Comparison of ENCODE assay signal across 2 cellular contexts in genomic region chr1:53260631-53261247, GRCh38.
TF ChIP-seq lines count a peak whose summit lies in the region.

No MANE protein-coding gene starts in this region.

TF ChIP-seq in HepG2, 621 proteins besides CTCF, POLR2A, EP300 and RAD21:
- TF ChIP-seq KDM2A (CRISPR knock-in tag; IDR thresholded peaks at IDR 0.05; ENCODE audit: borderline replicate concordance, low read depth) (no peak), MAFF (IDR thresholded peaks at IDR 0.05; ENCODE audit: low read depth, low read length) (peak; percentile 27; the same call in 1 of the 2 replicates), MEF2D (CRISPR knock-in tag; IDR thresholded peaks at IDR 0.05) (no peak), PRDM4 (CRISPR knock-in tag; IDR thresholded peaks at IDR 0.05; ENCODE audit: borderline replicate concordance) (no peak), ZNF558 (CRISPR knock-in tag; IDR thresholded peaks at IDR 0.05; ENCODE audit: borderline replicate concordance) (no peak), KDM5B (CRISPR knock-in tag; IDR thresholded peaks at IDR 0.05; ENCODE audit: borderline replicate concordance) (no peak), JDP2 (CRISPR knock-in tag; IDR thresholded peaks at IDR 0.05; ENCODE audit: borderline replicate concordance) (no peak), MAFK (conservative IDR thresholded peaks at IDR 0.05 in 1 of 2, IDR thresholded peaks at IDR 0.05 in 1 of 2; ENCODE audit: low read length in 2 of 2) (peak; percentile 24 to 72; a peak in 3 of 4 replicates), CENPX (CRISPR knock-in tag; IDR thresholded peaks at IDR 0.05) (no peak), ARID3A (IDR thresholded peaks at IDR 0.05; ENCODE audit: low read depth, low read length) (no peak), ZMAT3 (CRISPR knock-in tag; conservative IDR thresholded peaks at IDR 0.05) (no peak), ZFAT (CRISPR knock-in tag; conservative IDR thresholded peaks at IDR 0.05) (no peak), XRCC5 (optimal IDR thresholded peaks at IDR 0.05; ENCODE audit: low read length) (no peak)
- TF ChIP-seq, protein P1, sequence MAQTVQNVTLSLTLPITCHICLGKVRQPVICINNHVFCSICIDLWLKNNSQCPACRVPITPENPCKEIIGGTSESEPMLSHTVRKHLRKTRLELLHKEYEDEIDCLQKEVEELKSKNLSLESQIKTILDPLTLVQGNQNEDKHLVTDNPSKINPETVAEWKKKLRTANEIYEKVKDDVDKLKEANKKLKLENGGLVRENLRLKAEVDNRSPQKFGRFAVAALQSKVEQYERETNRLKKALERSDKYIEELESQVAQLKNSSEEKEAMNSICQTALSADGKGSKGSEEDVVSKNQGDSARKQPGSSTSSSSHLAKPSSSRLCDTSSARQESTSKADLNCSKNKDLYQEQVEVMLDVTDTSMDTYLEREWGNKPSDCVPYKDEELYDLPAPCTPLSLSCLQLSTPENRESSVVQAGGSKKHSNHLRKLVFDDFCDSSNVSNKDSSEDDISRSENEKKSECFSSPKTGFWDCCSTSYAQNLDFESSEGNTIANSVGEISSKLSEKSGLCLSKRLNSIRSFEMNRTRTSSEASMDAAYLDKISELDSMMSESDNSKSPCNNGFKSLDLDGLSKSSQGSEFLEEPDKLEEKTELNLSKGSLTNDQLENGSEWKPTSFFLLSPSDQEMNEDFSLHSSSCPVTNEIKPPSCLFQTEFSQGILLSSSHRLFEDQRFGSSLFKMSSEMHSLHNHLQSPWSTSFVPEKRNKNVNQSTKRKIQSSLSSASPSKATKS (CRISPR knock-in tag; IDR thresholded peaks at IDR 0.05): no peak

TF ChIP-seq in GM12878, 131 proteins besides CTCF, POLR2A, EP300 and RAD21 (continues in another document):
- TF ChIP-seq IKZF2 (IDR thresholded peaks at IDR 0.05) (no peak), SKIL (IDR thresholded peaks at IDR 0.05; ENCODE audit: low read depth, poor library complexity, severe bottlenecking) (no peak), ZBTB33 (IDR thresholded peaks at IDR 0.05) (no peak), TBL1XR1 (IDR thresholded peaks at IDR 0.05; ENCODE audit: low read depth, low read length) (no peak), CHD2 (IDR thresholded peaks at IDR 0.05; ENCODE audit: borderline replicate concordance, low read depth, low read length) (no peak), FOS (IDR thresholded peaks at IDR 0.05; ENCODE audit: borderline replicate concordance, extremely low read depth, insufficient read length) (no peak), ZNF592 (IDR thresholded peaks at IDR 0.05) (no peak), ESRRA (IDR thresholded peaks at IDR 0.05; ENCODE audit: low read length) (no peak), NFYA (IDR thresholded peaks at IDR 0.05; ENCODE audit: borderline replicate concordance, low read depth, low read length) (no peak), RELB (IDR thresholded peaks at IDR 0.05; ENCODE audit: low read depth) (no peak), MTA3 (IDR thresholded peaks at IDR 0.05; ENCODE audit: borderline replicate concordance, low read length) (no peak), MEF2B (IDR thresholded peaks at IDR 0.05; ENCODE audit: partially characterized antibody, poor library complexity, severe bottlenecking) (no peak), NKRF (conservative IDR thresholded peaks at IDR 0.05) (no peak), ZNF207 (IDR thresholded peaks at IDR 0.05; ENCODE audit: borderline replicate concordance) (no peak), HDGF (IDR thresholded peaks at IDR 0.05) (no peak), ZNF687 (IDR thresholded peaks at IDR 0.05) (no peak), NR2C2 (IDR thresholded peaks at IDR 0.05; ENCODE audit: borderline replicate concordance, control insufficient read depth, insufficient read length, low read depth) (no peak)
- TF ChIP-seq, protein P2, sequence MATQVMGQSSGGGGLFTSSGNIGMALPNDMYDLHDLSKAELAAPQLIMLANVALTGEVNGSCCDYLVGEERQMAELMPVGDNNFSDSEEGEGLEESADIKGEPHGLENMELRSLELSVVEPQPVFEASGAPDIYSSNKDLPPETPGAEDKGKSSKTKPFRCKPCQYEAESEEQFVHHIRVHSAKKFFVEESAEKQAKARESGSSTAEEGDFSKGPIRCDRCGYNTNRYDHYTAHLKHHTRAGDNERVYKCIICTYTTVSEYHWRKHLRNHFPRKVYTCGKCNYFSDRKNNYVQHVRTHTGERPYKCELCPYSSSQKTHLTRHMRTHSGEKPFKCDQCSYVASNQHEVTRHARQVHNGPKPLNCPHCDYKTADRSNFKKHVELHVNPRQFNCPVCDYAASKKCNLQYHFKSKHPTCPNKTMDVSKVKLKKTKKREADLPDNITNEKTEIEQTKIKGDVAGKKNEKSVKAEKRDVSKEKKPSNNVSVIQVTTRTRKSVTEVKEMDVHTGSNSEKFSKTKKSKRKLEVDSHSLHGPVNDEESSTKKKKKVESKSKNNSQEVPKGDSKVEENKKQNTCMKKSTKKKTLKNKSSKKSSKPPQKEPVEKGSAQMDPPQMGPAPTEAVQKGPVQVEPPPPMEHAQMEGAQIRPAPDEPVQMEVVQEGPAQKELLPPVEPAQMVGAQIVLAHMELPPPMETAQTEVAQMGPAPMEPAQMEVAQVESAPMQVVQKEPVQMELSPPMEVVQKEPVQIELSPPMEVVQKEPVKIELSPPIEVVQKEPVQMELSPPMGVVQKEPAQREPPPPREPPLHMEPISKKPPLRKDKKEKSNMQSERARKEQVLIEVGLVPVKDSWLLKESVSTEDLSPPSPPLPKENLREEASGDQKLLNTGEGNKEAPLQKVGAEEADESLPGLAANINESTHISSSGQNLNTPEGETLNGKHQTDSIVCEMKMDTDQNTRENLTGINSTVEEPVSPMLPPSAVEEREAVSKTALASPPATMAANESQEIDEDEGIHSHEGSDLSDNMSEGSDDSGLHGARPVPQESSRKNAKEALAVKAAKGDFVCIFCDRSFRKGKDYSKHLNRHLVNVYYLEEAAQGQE (IDR thresholded peaks at IDR 0.05; ENCODE audit: low read depth, low read length): no peak
